Comparison of ENCODE assay signal across 9 cellular contexts in genomic region chr19:48190288-48191284, GRCh38. TPM values are rescaled to one million over a fixed set of nuclear protein-coding genes. Genes with fewer than 3 reads are reported as not detected.
DNase-seq lines count a peak whose midpoint lies in the region; ATAC-seq and TF ChIP-seq lines count a peak whose summit lies in the region.
"Had no signal": no experiment of that assay in that cellular context is flagged by ENCODE, and none has a peak within 500 bp of the region (broad histone marks: within the 10 kb centered on the region; RNA-seq: fewer than 3 reads in every experiment).

No MANE protein-coding gene starts in this region.

- H3K4me1 ChIP-seq in upper lobe of left lung (no peaks in the 10 kb centered on the region), MM.1S (ENCODE audit: low read length) (no peaks in the 10 kb centered on the region)
- H3K4me1 ChIP-seq: tibial artery had no signal

- no peak overlapping the region for H3K4me3 Mint-ChIP-seq in activated T-helper 1 cell treated with anti-CD3 and anti-CD28 coated beads, Interleukin-12 subunit alpha, Interleukin-12 subunit beta, Interleukin-2, Interleukin-4 antibody, amounts not matched to agents 30 ng/mL and 10 ng/mL and 1 ng/mL, durations not matched to agents 14 hours and 24 hours and 36 hours
- H3K4me3 Mint-ChIP-seq in brain (peak overlapping the region in 2 of 5 experiments; percentile 24 to 59), memory B cell (peak overlapping the region; percentile 37)

- H3K27me3 ChIP-seq in upper lobe of left lung: no peaks in the 10 kb centered on the region
- H3K27me3 ChIP-seq in MM.1S (replicated peaks; ENCODE audit: insufficient read depth, low read length): no peaks in the 10 kb centered on the region
- H3K27me3 ChIP-seq: tibial artery had no signal

- no peaks in the 10 kb centered on the region for H4K20me1 ChIP-seq in MM.1S (ENCODE audit: insufficient read depth, low read length)

- no peaks in the 10 kb centered on the region for H3F3A ChIP-seq in MM.1S (ENCODE audit: insufficient read depth, low read length)

- no peaks in the 10 kb centered on the region for H3K9me3 ChIP-seq in upper lobe of left lung
- no peaks in the 10 kb centered on the region for H3K9me3 ChIP-seq in MM.1S (replicated peaks; ENCODE audit: insufficient read depth, low read length)
- H3K9me3 ChIP-seq: tibial artery had no signal

- no peaks in the 10 kb centered on the region for H3K4me1 Mint-ChIP-seq in activated T-helper 1 cell treated with anti-CD3 and anti-CD28 coated beads, Interleukin-12 subunit alpha, Interleukin-12 subunit beta, Interleukin-2, Interleukin-4 antibody, amounts not matched to agents 30 ng/mL and 10 ng/mL and 1 ng/mL, durations not matched to agents 14 hours and 24 hours and 36 hours (ENCODE audit: low read depth)
- H3K4me1 Mint-ChIP-seq in brain (peaks cover 11% of the 10 kb centered on the region), memory B cell (peaks cover 17% of the 10 kb centered on the region)

- TF ChIP-seq EP300 in upper lobe of left lung (IDR thresholded peaks at IDR 0.05): no peak

- TF ChIP-seq POLR2A in upper lobe of left lung (IDR thresholded peaks at IDR 0.05): no peak

- no peak overlapping the region for H2AFZ ChIP-seq in MM.1S (ENCODE audit: low read length)

- H3K9ac ChIP-seq in MM.1S (ENCODE audit: low read length): no peak overlapping the region

- H3K27ac ChIP-seq in upper lobe of left lung: no peak overlapping the region
- no peak overlapping the region for H3K27ac ChIP-seq in MM.1S (ENCODE audit: low read length)
- H3K27ac ChIP-seq: tibial artery had no signal

- H3K36me3 Mint-ChIP-seq in activated T-helper 1 cell treated with anti-CD3 and anti-CD28 coated beads, Interleukin-12 subunit alpha, Interleukin-12 subunit beta, Interleukin-2, Interleukin-4 antibody, amounts not matched to agents 30 ng/mL and 10 ng/mL and 1 ng/mL, durations not matched to agents 14 hours and 24 hours and 36 hours (ENCODE audit: low read depth): peaks cover 14% of the 10 kb centered on the region
- H3K36me3 Mint-ChIP-seq in brain (peaks cover 56% of the 10 kb centered on the region), memory B cell (peaks cover 14% of the 10 kb centered on the region)

- ATAC-seq in memory B cell (ENCODE audit: low read depth) (peak; percentile 82), upper lobe of left lung (ENCODE audit: low FRiP score in 2 of 2) (peak in 1 of 2 donors; percentile 58), HG03025 (IDR thresholded peaks at IDR 0.05; ENCODE audit: low FRiP score, unreplicated experiment) (no peak)

- intact Hi-C loops in activated T-helper 1 cell treated with anti-CD3 and anti-CD28 coated beads, Interleukin-12 subunit alpha, Interleukin-12 subunit beta, Interleukin-2, Interleukin-4 antibody, amounts not matched to agents 30 ng/mL and 10 ng/mL and 1 ng/mL, durations not matched to agents 14 hours and 24 hours and 36 hours (cut with micrococcal nuclease): no loop called here

- no peak overlapping the region for H3K4me2 ChIP-seq in MM.1S (ENCODE audit: low read depth, low read length)

- H3K27ac Mint-ChIP-seq in activated T-helper 1 cell treated with anti-CD3 and anti-CD28 coated beads, Interleukin-12 subunit alpha, Interleukin-12 subunit beta, Interleukin-2, Interleukin-4 antibody, amounts not matched to agents 30 ng/mL and 10 ng/mL and 1 ng/mL, durations not matched to agents 14 hours and 24 hours and 36 hours: no peak overlapping the region
- H3K27ac Mint-ChIP-seq in brain (peak overlapping the region in 4 of 5 experiments; percentile 24 to 81 (median 44)), memory B cell (no peak overlapping the region)

- H3K27me3 Mint-ChIP-seq in activated T-helper 1 cell treated with anti-CD3 and anti-CD28 coated beads, Interleukin-12 subunit alpha, Interleukin-12 subunit beta, Interleukin-2, Interleukin-4 antibody, amounts not matched to agents 30 ng/mL and 10 ng/mL and 1 ng/mL, durations not matched to agents 14 hours and 24 hours and 36 hours (ENCODE audit: insufficient read depth): no peaks in the 10 kb centered on the region
- no peaks in the 10 kb centered on the region for H3K27me3 Mint-ChIP-seq in brain
- peaks cover 2% of the 10 kb centered on the region for H3K27me3 Mint-ChIP-seq in memory B cell

- no peaks in the 10 kb centered on the region for H3K9me2 ChIP-seq in MM.1S (replicated peaks; ENCODE audit: insufficient read depth, low read length)

- TF ChIP-seq CTCF in brain (conservative IDR thresholded peaks at IDR 0.05) (no peak), upper lobe of left lung (IDR thresholded peaks at IDR 0.05) (peak in 5 of 6 experiments; percentile 16 to 57 (median 30)), MM.1S (IDR thresholded peaks at IDR 0.05; ENCODE audit: low read length) (no peak)

- no peaks in the 10 kb centered on the region for H3K79me2 ChIP-seq in MM.1S (ENCODE audit: low read length)

- DNase-seq in activated T-helper 1 cell treated with Interleukin-2 at 50 U/mL for 16 hours (ENCODE audit: low read depth) (peak; percentile 50), SK-N-DZ (ENCODE audit: low spot score) (peak; percentile 3), memory B cell (ENCODE audit: low spot score in 2 of 2) (peak in 1 of 2 donors; percentile 45), upper lobe of left lung (peak in 1 of 2 donors; percentile 90), MM.1S (no peak)
- DNase-seq in activated T-helper 1 cell treated with anti-CD3 and anti-CD28 coated beads, Interleukin-12 subunit alpha, Interleukin-12 subunit beta, Interleukin-2, Interleukin-4 antibody, amounts not matched to agents 30 ng/mL and 10 ng/mL and 1 ng/mL, durations not matched to agents 14 hours and 24 hours and 36 hours (ENCODE audit: low spot score): no peak

- H3K9me3 Mint-ChIP-seq in activated T-helper 1 cell treated with anti-CD3 and anti-CD28 coated beads, Interleukin-12 subunit alpha, Interleukin-12 subunit beta, Interleukin-2, Interleukin-4 antibody, amounts not matched to agents 30 ng/mL and 10 ng/mL and 1 ng/mL, durations not matched to agents 14 hours and 24 hours and 36 hours: no peaks in the 10 kb centered on the region
- H3K9me3 Mint-ChIP-seq in brain (peaks cover 0 to 14% (median 6%) of the 10 kb centered on the region in 5 experiments), memory B cell (no peaks in the 10 kb centered on the region)

- 70 to 77% methylated on average over 16 of the region's 16 CpGs for WGBS in upper lobe of left lung, 2 donors

- H3K4me3 ChIP-seq in upper lobe of left lung (no peak overlapping the region), MM.1S (ENCODE audit: low read length) (no peak overlapping the region)
- H3K4me3 ChIP-seq: tibial artery had no signal

- H3K36me3 ChIP-seq in upper lobe of left lung (peaks cover 0 to 8% (median 2%) of the 10 kb centered on the region in 4 donors), MM.1S (replicated peaks; ENCODE audit: insufficient read depth, low read length) (no peaks in the 10 kb centered on the region)

RNA-seq across cellular contexts. Expression of gene ZSWIM9, which starts 20.1 kb away (rescaled TPM):
- total RNA-seq in activated T-helper 1 cell treated with anti-CD3 and anti-CD28 coated beads, Interleukin-12 subunit alpha, Interleukin-12 subunit beta, Interleukin-2, Interleukin-4 antibody, amounts not matched to agents 30 ng/mL and 10 ng/mL and 1 ng/mL, durations not matched to agents 14 hours and 24 hours and 36 hours: 8.4 and 9.5 TPM in 2 replicates
- 0.38 and 0.41 TPM in 2 replicates for polyA plus RNA-seq in SK-N-DZ (2014; cell fraction: cytosol; rRNA removed)
- polyA plus RNA-seq in SK-N-DZ (2014; cell fraction: nucleus; rRNA removed): 0.67 and 1.7 TPM in 2 replicates
- polyA plus RNA-seq in brain (ENCODE audit: insufficient read depth, low read depth, low replicate concordance): 12.5 TPM
- total RNA-seq in upper lobe of left lung: 10 to 100 TPM in 1 of 6 donors, 1 to 10 TPM in 5; 2.9 to 13.2 (median 8.0) TPM

RNA-seq across cellular contexts. Expression of gene LIG1, which starts 20.4 kb away (rescaled TPM):
- total RNA-seq in activated T-helper 1 cell treated with anti-CD3 and anti-CD28 coated beads, Interleukin-12 subunit alpha, Interleukin-12 subunit beta, Interleukin-2, Interleukin-4 antibody, amounts not matched to agents 30 ng/mL and 10 ng/mL and 1 ng/mL, durations not matched to agents 14 hours and 24 hours and 36 hours: 133 and 140 TPM in 2 replicates
- 41.8 and 47.7 TPM in 2 replicates for polyA plus RNA-seq in SK-N-DZ (2014; cell fraction: cytosol; rRNA removed)
- polyA plus RNA-seq in SK-N-DZ (2014; cell fraction: nucleus; rRNA removed): 91.8 and 130 TPM in 2 replicates
- 38.7 TPM for polyA plus RNA-seq in brain (ENCODE audit: insufficient read depth, low read depth, low replicate concordance)
- total RNA-seq in upper lobe of left lung: 100 to 1,000 TPM in 1 of 6 donors, 10 to 100 TPM in 5; 11.4 to 113 (median 27.8) TPM

Comparison
In these comparisons a context has a peak if more than half of its experiments do, and no peak if none do; other contexts are left out.
1. DNase-seq: peak in activated T-helper 1 cell treated with Interleukin-2 at 50 U/mL for 16 hours (single experiment) and SK-N-DZ (single experiment); none in activated T-helper 1 cell treated with anti-CD3 and anti-CD28 coated beads, Interleukin-12 subunit alpha, Interleukin-12 subunit beta, Interleukin-2, Interleukin-4 antibody, amounts not matched to agents 30 ng/mL and 10 ng/mL and 1 ng/mL, durations not matched to agents 14 hours and 24 hours and 36 hours (single experiment) and MM.1S (single experiment).
2. H3K27ac Mint-ChIP-seq: peak in brain (4 of 5); none in activated T-helper 1 cell treated with anti-CD3 and anti-CD28 coated beads, Interleukin-12 subunit alpha, Interleukin-12 subunit beta, Interleukin-2, Interleukin-4 antibody, amounts not matched to agents 30 ng/mL and 10 ng/mL and 1 ng/mL, durations not matched to agents 14 hours and 24 hours and 36 hours (single experiment) and memory B cell (single experiment).
3. CTCF ChIP-seq: peak in upper lobe of left lung (5 of 6); none in brain (0 of 2) and MM.1S (single experiment).